ENCODE assay signal across 9 cellular contexts in the genomic region with DNA sequence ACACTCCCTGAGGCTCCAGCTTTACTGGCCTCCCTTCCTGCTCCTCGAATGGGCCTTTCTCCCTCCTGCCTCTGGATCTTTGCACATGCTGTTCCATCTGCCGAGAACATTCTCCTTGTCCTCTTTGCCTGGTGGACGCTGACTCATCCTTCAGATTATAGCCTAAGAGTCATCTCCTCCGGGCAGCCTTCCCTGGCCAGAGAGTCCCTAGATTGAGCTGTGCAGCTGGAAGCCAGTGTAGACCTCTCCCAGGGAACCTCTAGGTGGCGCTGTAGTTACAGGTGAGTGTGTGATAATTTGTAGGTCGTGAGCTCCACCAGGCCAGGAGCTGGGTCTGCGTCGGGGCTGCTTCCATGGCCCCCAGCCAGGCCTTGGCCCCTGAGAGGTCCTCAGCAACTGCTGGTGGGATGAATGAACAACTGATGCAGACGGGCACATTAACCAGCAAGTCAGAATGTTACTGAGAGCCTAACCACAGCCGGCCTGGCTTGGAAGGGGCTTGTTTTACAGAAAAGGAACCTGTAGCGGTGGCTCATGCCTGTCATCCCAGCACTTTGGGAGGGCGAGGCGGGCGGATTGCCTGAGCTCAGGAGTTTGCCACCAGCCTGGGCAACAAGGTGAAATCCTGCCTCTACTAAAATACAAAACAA. TPM values are rescaled to one million over a fixed set of nuclear protein-coding genes. Genes with fewer than 3 reads are reported as not detected.
DNase-seq lines count a peak whose midpoint lies in the region; ATAC-seq, FAIRE-seq and TF ChIP-seq lines count a peak whose summit lies in the region.
"Had no signal": no experiment of that assay in that cellular context is flagged by ENCODE, and none has a peak within 500 bp of the region (broad histone marks: within the 10 kb centered on the region; RNA-seq: fewer than 3 reads in every experiment).

No MANE protein-coding gene starts in this region.

- TF ChIP-seq CTCF in HEK293 (tag by site-specific recombination; IDR thresholded peaks at IDR 0.05) (peak; percentile 73), esophagus muscularis mucosa (IDR thresholded peaks at IDR 0.05) (peak in 2 of 3 experiments; percentile 11 to 12), pancreas (IDR thresholded peaks at IDR 0.05) (peak in 3 of 4 donors; percentile 20 to 25 (median 25)), gastroesophageal sphincter (IDR thresholded peaks at IDR 0.05) (peak in 1 of 4 experiments; percentile 28)

- no peak for FAIRE-seq in pancreas (lab: Jason Lieb, UNC)

- no peaks in the 10 kb centered on the region for H3K36me3 ChIP-seq in HEK293 (ENCODE audit: control insufficient read depth in 2 of 2, insufficient read depth in 1 of 2, low read length in 2 of 2)
- H3K36me3 ChIP-seq in esophagus muscularis mucosa: no peaks in the 10 kb centered on the region
- no peaks in the 10 kb centered on the region for H3K36me3 ChIP-seq in pancreas
- H3K36me3 ChIP-seq in gastroesophageal sphincter: no peaks in the 10 kb centered on the region

- POLR2A ChIA-PET in HEK293 (lab: Yijun Ruan, JAX): interaction anchor here (0.9 to 1.1 kb wide), 2 partner anchors 63 to 71 kb away, joined by 4 to 5 read pairs; partner anchors contain the start of gene EFCAB6

- no peak for TF ChIP-seq POLR2A in esophagus muscularis mucosa (IDR thresholded peaks at IDR 0.05; ENCODE audit: low read depth)
- TF ChIP-seq POLR2A in gastroesophageal sphincter (IDR thresholded peaks at IDR 0.05): no peak

- H3K4me1 ChIP-seq in HEK293 (ENCODE audit: control insufficient read depth, insufficient read depth, low read length) (no peaks in the 10 kb centered on the region), esophagus muscularis mucosa (no peaks in the 10 kb centered on the region), pancreas (no peaks in the 10 kb centered on the region), gastroesophageal sphincter (no peaks in the 10 kb centered on the region)

- H3K27ac ChIP-seq in HEK293 (ENCODE audit: extremely low read depth, low read depth, low read length): no peak overlapping the region
- H3K27ac ChIP-seq in esophagus muscularis mucosa (replicated peaks in 1 of 4): no peak overlapping the region
- no peak overlapping the region for H3K27ac ChIP-seq in pancreas
- H3K27ac ChIP-seq in gastroesophageal sphincter: no peak overlapping the region

- no peak for TF ChIP-seq EP300 in esophagus muscularis mucosa (IDR thresholded peaks at IDR 0.05)
- no peak for TF ChIP-seq EP300 in gastroesophageal sphincter (IDR thresholded peaks at IDR 0.05)

- H3K9me3 ChIP-seq in HEK293 (ENCODE audit: control insufficient read depth, insufficient read depth, low read depth, low read length): no peaks in the 10 kb centered on the region
- H3K9me3 ChIP-seq in esophagus muscularis mucosa: no peaks in the 10 kb centered on the region
- H3K9me3 ChIP-seq in pancreas: no peaks in the 10 kb centered on the region
- H3K9me3 ChIP-seq in gastroesophageal sphincter: no peaks in the 10 kb centered on the region

- DNase-seq in COR-L47 (lab: John Stamatoyannopoulos, UW): peak; percentile 42
- DNase-seq in NCI-H82 (lab: John Stamatoyannopoulos, UW): peak; percentile 89
- peak; percentile 67 for DNase-seq in activated CD8-positive, alpha-beta memory T cell treated with anti-CD3 and anti-CD28 coated beads for 24 hours
- DNase-seq in esophagus muscularis mucosa (ENCODE audit: extremely low spot score): no peak
- DNase-seq in pancreas: peak in 2 of 6 donors; percentile 36 to 50

- CTCF ChIA-PET in HEK293 (lab: Yijun Ruan, JAX): interaction anchor here (0.6 to 4.6 kb wide), 45 partner anchors 8 to 1339 kb away, joined by 3 to 109 read pairs (median 4); partner anchors contain the start of genes PNPLA5 and SULT4A1

- intact Hi-C loops in esophagus muscularis mucosa (cut with DNase I) (no loop called here), pancreas (cut with DNase I) (no loop called here)

- WGBS in esophagus muscularis mucosa: 42% methylated on average over 8 of the region's 14 CpGs
- WGBS in pancreas, 2 donors: 37 to 45% methylated on average over 14 of the region's 14 CpGs
- WGBS in gastroesophageal sphincter (ENCODE audit: low coverage in 1 of 2), 2 donors: 15 to 42% methylated on average over 2 to 3 of the region's 14 CpGs

- H3K4me3 ChIP-seq in HEK293 (ENCODE audit: low read depth, low read length): no peak overlapping the region
- no peak overlapping the region for H3K4me3 ChIP-seq in esophagus muscularis mucosa
- H3K4me3 ChIP-seq in pancreas: no peak overlapping the region
- H3K4me3 ChIP-seq in gastroesophageal sphincter: no peak overlapping the region

- H3K27me3 ChIP-seq in esophagus muscularis mucosa (peaks cover 0 to 83% (median 0%) of the 10 kb centered on the region in 4 donors), pancreas (peaks cover 0 to 5% (median 0%) of the 10 kb centered on the region in 4 donors), gastroesophageal sphincter (peaks cover 82% of the 10 kb centered on the region)

- ATAC-seq in pancreas: peak in 3 of 4 donors; percentile 47 to 71 (median 70)
- no peak for ATAC-seq in HG03025 (IDR thresholded peaks at IDR 0.05; ENCODE audit: low FRiP score, unreplicated experiment)
- no peak for ATAC-seq in gastroesophageal sphincter

TF ChIP-seq in HEK293, 187 proteins besides CTCF, POLR2A, EP300 and RAD21:
- peak; percentile 36 for TF ChIP-seq SETDB1 (IDR thresholded peaks at IDR 0.05; ENCODE audit: insufficient read length, low read length)
- peak; percentile 22; the same call in 1 of the 2 replicates for TF ChIP-seq ZNF629 (tag by site-specific recombination; IDR thresholded peaks at IDR 0.05)
- no peak for TF ChIP-seq ZNF548 (tag by site-specific recombination; IDR thresholded peaks at IDR 0.05)
- TF ChIP-seq ZNF76 (tag by site-specific recombination; IDR thresholded peaks at IDR 0.05; ENCODE audit: borderline replicate concordance, low read depth): peak; percentile 7; the same call in 1 of the 2 replicates
- no peak for TF ChIP-seq ZNF658 (tag by site-specific recombination; IDR thresholded peaks at IDR 0.05)
- TF ChIP-seq ZFP37 (tag by site-specific recombination; IDR thresholded peaks at IDR 0.05): peak; percentile 81
- TF ChIP-seq GLIS1 (tag by site-specific recombination; IDR thresholded peaks at IDR 0.05): peak; percentile 37
- no peak for TF ChIP-seq ZNF555 (tag by site-specific recombination; conservative IDR thresholded peaks at IDR 0.05)
- TF ChIP-seq ZNF274 (IDR thresholded peaks at IDR 0.05; ENCODE audit: low read length): no peak
- TF ChIP-seq ZNF274 (tag by site-specific recombination; IDR thresholded peaks at IDR 0.05; ENCODE audit: borderline replicate concordance): no peak
- 0 out of 2 replicates have a peak, but pooled peaks have one; percentile 41 for TF ChIP-seq ZBTB17 (tag by site-specific recombination; IDR thresholded peaks at IDR 0.05)
- TF ChIP-seq ZNF623 (tag by site-specific recombination; IDR thresholded peaks at IDR 0.05): peak; percentile 97
- TF ChIP-seq, protein P1, sequence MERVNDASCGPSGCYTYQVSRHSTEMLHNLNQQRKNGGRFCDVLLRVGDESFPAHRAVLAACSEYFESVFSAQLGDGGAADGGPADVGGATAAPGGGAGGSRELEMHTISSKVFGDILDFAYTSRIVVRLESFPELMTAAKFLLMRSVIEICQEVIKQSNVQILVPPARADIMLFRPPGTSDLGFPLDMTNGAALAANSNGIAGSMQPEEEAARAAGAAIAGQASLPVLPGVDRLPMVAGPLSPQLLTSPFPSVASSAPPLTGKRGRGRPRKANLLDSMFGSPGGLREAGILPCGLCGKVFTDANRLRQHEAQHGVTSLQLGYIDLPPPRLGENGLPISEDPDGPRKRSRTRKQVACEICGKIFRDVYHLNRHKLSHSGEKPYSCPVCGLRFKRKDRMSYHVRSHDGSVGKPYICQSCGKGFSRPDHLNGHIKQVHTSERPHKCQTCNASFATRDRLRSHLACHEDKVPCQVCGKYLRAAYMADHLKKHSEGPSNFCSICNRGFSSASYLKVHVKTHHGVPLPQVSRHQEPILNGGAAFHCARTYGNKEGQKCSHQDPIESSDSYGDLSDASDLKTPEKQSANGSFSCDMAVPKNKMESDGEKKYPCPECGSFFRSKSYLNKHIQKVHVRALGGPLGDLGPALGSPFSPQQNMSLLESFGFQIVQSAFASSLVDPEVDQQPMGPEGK (tag by site-specific recombination; IDR thresholded peaks at IDR 0.05): 0 out of 2 replicates have a peak, but pooled peaks have one; percentile 25
- peak; percentile 77 for TF ChIP-seq ZNF654 (tag by site-specific recombination; IDR thresholded peaks at IDR 0.05; ENCODE audit: low read depth)
- no peak for TF ChIP-seq ZSCAN16 (tag by site-specific recombination; IDR thresholded peaks at IDR 0.05)
- peak; percentile 82; the same call in 1 of the 2 replicates for TF ChIP-seq ZBTB48 (tag by site-specific recombination; IDR thresholded peaks at IDR 0.05)
- peak; percentile 67; the same call in 1 of the 2 replicates for TF ChIP-seq ZNF2 (tag by site-specific recombination; IDR thresholded peaks at IDR 0.05)
- TF ChIP-seq, protein P2, sequence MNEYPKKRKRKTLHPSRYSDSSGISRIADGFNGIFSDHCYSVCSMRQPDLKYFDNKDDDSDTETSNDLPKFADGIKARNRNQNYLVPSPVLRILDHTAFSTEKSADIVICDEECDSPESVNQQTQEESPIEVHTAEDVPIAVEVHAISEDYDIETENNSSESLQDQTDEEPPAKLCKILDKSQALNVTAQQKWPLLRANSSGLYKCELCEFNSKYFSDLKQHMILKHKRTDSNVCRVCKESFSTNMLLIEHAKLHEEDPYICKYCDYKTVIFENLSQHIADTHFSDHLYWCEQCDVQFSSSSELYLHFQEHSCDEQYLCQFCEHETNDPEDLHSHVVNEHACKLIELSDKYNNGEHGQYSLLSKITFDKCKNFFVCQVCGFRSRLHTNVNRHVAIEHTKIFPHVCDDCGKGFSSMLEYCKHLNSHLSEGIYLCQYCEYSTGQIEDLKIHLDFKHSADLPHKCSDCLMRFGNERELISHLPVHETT (tag by site-specific recombination; IDR thresholded peaks at IDR 0.05): 0 out of 2 replicates have a peak, but pooled peaks have one; percentile 24
- peak; percentile 75 for TF ChIP-seq ZEB2 (tag by site-specific recombination; IDR thresholded peaks at IDR 0.05)

RNA-seq across cellular contexts. Expression of gene PNPLA5, which starts 8.7 kb away (rescaled TPM):
- total RNA-seq in esophagus muscularis mucosa: not detected
- total RNA-seq in pancreas: not detected
- polyA plus RNA-seq in pancreas: not detected
- total RNA-seq in gastroesophageal sphincter: not detected
- total RNA-seq: T-helper 1 cell treated with Interleukin-12 subunit alpha and Interleukin-12 subunit beta and Interleukin-4 antibody, amounts not matched to agents 30 ng/mL and 1 ng/mL, for 36 hours had no signal

RNA-seq across cellular contexts. Expression of gene SULT4A1, which starts 20.8 kb away (rescaled TPM):
- 1 to 10 TPM; 1.0 to 1.3 (median 1.3) TPM for total RNA-seq in esophagus muscularis mucosa
- total RNA-seq in pancreas: under 1 TPM in 5 of 6 donors, not detected in 1; 0.09 to 0.47 (median 0.25) TPM
- 1 to 10 TPM; 1.1 to 5.4 TPM for polyA plus RNA-seq in pancreas
- total RNA-seq in gastroesophageal sphincter: 1 to 10 TPM in 1 of 4 donors, under 1 TPM in 2, not detected in 1; 0.16 to 1.7 (median 0.54) TPM
- total RNA-seq: T-helper 1 cell treated with Interleukin-12 subunit alpha and Interleukin-12 subunit beta and Interleukin-4 antibody, amounts not matched to agents 30 ng/mL and 1 ng/mL, for 36 hours had no signal

RNA-seq across cellular contexts. Expression of gene PNPLA3, which starts 40.5 kb away (rescaled TPM):
- under 1 TPM in 1 of 4 donors, not detected in 3; 0.39 TPM for total RNA-seq in esophagus muscularis mucosa
- total RNA-seq in pancreas: under 1 TPM in 4 of 6 donors, not detected in 2; 0.16 to 0.70 (median 0.26) TPM
- polyA plus RNA-seq in pancreas: under 1 TPM; 0.07 to 0.19 TPM
- not detected for total RNA-seq in gastroesophageal sphincter

Comparison
In these comparisons a context has a peak if more than half of its experiments do, and no peak if none do; other contexts are left out.
1. ATAC-seq: peak in pancreas (3 of 4); none in HG03025 (single experiment) and gastroesophageal sphincter (single experiment).